ENCODE assay signal across 8 cellular contexts in genomic region chr5:129094087-129094923, GRCh38. TPM values are rescaled to one million over a fixed set of nuclear protein-coding genes. Genes with fewer than 3 reads are reported as not detected.
DNase-seq lines count a peak whose midpoint lies in the region; ATAC-seq and TF ChIP-seq lines count a peak whose summit lies in the region.

Gene ISOC1 (plus strand): TSS chr5:129094749. CDS start chr5:129094767, 18 bp downstream.

- H3K4me3 Mint-ChIP-seq in activated naive CD4-positive, alpha-beta T cell treated with anti-CD3 and anti-CD28 coated beads for 36 hours: peak within 1 kb of the TSS; percentile 83

- H3K4me1 Mint-ChIP-seq in activated naive CD4-positive, alpha-beta T cell treated with anti-CD3 and anti-CD28 coated beads for 36 hours (ENCODE audit: low read depth): peaks cover 32% of the 10 kb centered on the region

- peak within 1 kb of the TSS; percentile 66 to 86 for H3K4me3 ChIP-seq in gastroesophageal sphincter

- DNase-seq in GM10248 (ENCODE audit: extremely low spot score) (peak; percentile 93), NAMALWA (ENCODE audit: low spot score) (peak; percentile 92), SK-N-DZ (ENCODE audit: low spot score) (peak; percentile 89), nucleus accumbens (lab: John Stamatoyannopoulos, UW) (peak; percentile 39 to 94 (median 86)), superior temporal gyrus (ENCODE audit: extremely low spot score) (peak; percentile 85)
- DNase-seq in activated naive CD4-positive, alpha-beta T cell treated with anti-CD3 and anti-CD28 coated beads for 36 hours: peak; percentile 91

- POLR2A ChIA-PET in GM10248 (lab: Yijun Ruan, JAX): interaction anchor here (0.9 to 1.0 kb wide), 2 partner anchors 25 to 32 kb away, joined by 3 to 5 read pairs; no protein-coding TSS in a partner anchor

- H3K27me3 Mint-ChIP-seq in activated naive CD4-positive, alpha-beta T cell treated with anti-CD3 and anti-CD28 coated beads for 36 hours (ENCODE audit: low read depth): peaks cover 6% of the 10 kb centered on the region

- no peaks in the 10 kb centered on the region for H3K36me3 ChIP-seq in gastroesophageal sphincter

- H3K36me3 Mint-ChIP-seq in activated naive CD4-positive, alpha-beta T cell treated with anti-CD3 and anti-CD28 coated beads for 36 hours (ENCODE audit: low read depth): peaks cover 1% of the 10 kb centered on the region

- peak within 1 kb of the TSS; percentile 63 to 95 (median 94) for H3K27ac ChIP-seq in gastroesophageal sphincter

- peaks cover 0 to 41% (median 3%) of the 10 kb centered on the region in 3 donors for H3K4me1 ChIP-seq in gastroesophageal sphincter

- TF ChIP-seq EP300 in gastroesophageal sphincter (IDR thresholded peaks at IDR 0.05): no peak

- no peaks in the 10 kb centered on the region for H3K9me3 Mint-ChIP-seq in activated naive CD4-positive, alpha-beta T cell treated with anti-CD3 and anti-CD28 coated beads for 36 hours

- H3K27me3 ChIP-seq in gastroesophageal sphincter: no peaks in the 10 kb centered on the region

- CTCF ChIA-PET in GM10248 (lab: Yijun Ruan, JAX): interaction anchor here (0.9 to 7.8 kb wide), 15 partner anchors 9 to 674 kb away, joined by 3 to 66 read pairs (median 4); no protein-coding TSS in a partner anchor
- CTCF ChIA-PET in activated naive CD4-positive, alpha-beta T cell treated with anti-CD3 and anti-CD28 coated beads for 36 hours (lab: Charles Lee): interaction anchor here (0.9 to 4.2 kb wide), 4 partner anchors 23 to 674 kb away, joined by 3 to 24 read pairs (median 4); no protein-coding TSS in a partner anchor

- 0 to 25% methylated on average over 1 of the region's 87 CpGs for WGBS in gastroesophageal sphincter (ENCODE audit: low coverage in 1 of 2), 2 donors

- ATAC-seq in HG02571 (IDR thresholded peaks at IDR 0.05; ENCODE audit: unreplicated experiment) (peak; percentile 88), gastroesophageal sphincter (peak; percentile 97)

- H3K9me3 ChIP-seq in gastroesophageal sphincter: no peaks in the 10 kb centered on the region

- peak within 1 kb of the TSS; percentile 37 for H3K27ac Mint-ChIP-seq in activated naive CD4-positive, alpha-beta T cell treated with anti-CD3 and anti-CD28 coated beads for 36 hours

- intact Hi-C loops in activated naive CD4-positive, alpha-beta T cell treated with anti-CD3 and anti-CD28 coated beads for 36 hours (cut with micrococcal nuclease): loop anchor here (1.0 to 10.0 kb wide), 8 partner anchors 32 to 1983 kb away; partner anchors contain the start of gene SLC12A2

- TF ChIP-seq POLR2A in gastroesophageal sphincter (IDR thresholded peaks at IDR 0.05): peak; percentile 80

- no peak for TF ChIP-seq CTCF in GM10248 (IDR thresholded peaks at IDR 0.05; ENCODE audit: control extremely low read depth, extremely low read depth, low read depth, missing control alignments)
- TF ChIP-seq CTCF in gastroesophageal sphincter (IDR thresholded peaks at IDR 0.05): peak in 2 of 4 experiments; percentile 10 to 20

RNA-seq across cellular contexts. Expression of gene ISOC1, which starts in this region (rescaled TPM):
- polyA plus RNA-seq in SK-N-DZ (2014; cell fraction: cytosol; rRNA removed): 52.9 and 57.6 TPM in 2 replicates
- 26.7 and 29.1 TPM in 2 replicates for polyA plus RNA-seq in SK-N-DZ (2014; cell fraction: nucleus; rRNA removed)
- 10 to 100 TPM; 25.9 to 27.4 TPM for total RNA-seq in activated naive CD4-positive, alpha-beta T cell treated with anti-CD3 and anti-CD28 coated beads for 36 hours
- total RNA-seq in gastroesophageal sphincter: 100 to 1,000 TPM in 1 of 4 donors, 10 to 100 TPM in 3; 31.2 to 149 (median 82.5) TPM

Comparison
In these comparisons a context has a peak if more than half of its experiments do, and no peak if none do; other contexts are left out.
1. Peak in every context shown above with its lines: DNase-seq, ATAC-seq, H3K4me3 ChIP-seq and H3K27ac ChIP-seq.